ENCODE assay signal across 1 cellular context in genomic region chr22:38873469-38874411, GRCh38.
A peak's percentile ranks its signal among the peaks of the same experiment; 100 is the strongest.
TF ChIP-seq lines count a peak whose summit lies in the region.

No MANE protein-coding gene starts in this region.

TF ChIP-seq in HEK293, 187 proteins besides CTCF, POLR2A, EP300 and RAD21 (continued from another document):
- no peak for TF ChIP-seq MYNN (tag by site-specific recombination; IDR thresholded peaks at IDR 0.05; ENCODE audit: borderline replicate concordance)
- TF ChIP-seq KLF8 (tag by site-specific recombination; IDR thresholded peaks at IDR 0.05), result 0 out of 2 replicates have a peak, but pooled peaks have one; percentile 14
- no peak for TF ChIP-seq ZNF596 (tag by site-specific recombination; IDR thresholded peaks at IDR 0.05)
- TF ChIP-seq ZBTB10 (tag by site-specific recombination; IDR thresholded peaks at IDR 0.05), result no peak
- TF ChIP-seq ZNF311 (tag by site-specific recombination; IDR thresholded peaks at IDR 0.05; ENCODE audit: borderline replicate concordance), result no peak
- no peak for TF ChIP-seq BCL6B (tag by site-specific recombination; IDR thresholded peaks at IDR 0.05)
- no peak for TF ChIP-seq ZNF184 (tag by site-specific recombination; IDR thresholded peaks at IDR 0.05)
- no peak for TF ChIP-seq ZNF416 (tag by site-specific recombination; IDR thresholded peaks at IDR 0.05)
- TF ChIP-seq ZNF600 (tag by site-specific recombination; IDR thresholded peaks at IDR 0.05), result no peak
- no peak for TF ChIP-seq ZBTB20 (tag by site-specific recombination; IDR thresholded peaks at IDR 0.05)
- TF ChIP-seq GLI4 (tag by site-specific recombination; IDR thresholded peaks at IDR 0.05), result no peak
- TF ChIP-seq SCRT2 (tag by site-specific recombination; IDR thresholded peaks at IDR 0.05), result peak; percentile 98
- no peak for TF ChIP-seq ZNF549 (tag by site-specific recombination; IDR thresholded peaks at IDR 0.05)
- 0 out of 2 replicates have a peak, but pooled peaks have one; percentile 5 for TF ChIP-seq ZNF169 (tag by site-specific recombination; IDR thresholded peaks at IDR 0.05)
- no peak for TF ChIP-seq ZNF18 (tag by site-specific recombination; IDR thresholded peaks at IDR 0.05)
- TF ChIP-seq ZNF548 (tag by site-specific recombination; IDR thresholded peaks at IDR 0.05), result no peak
- TF ChIP-seq SCRT1 (tag by site-specific recombination; IDR thresholded peaks at IDR 0.05; ENCODE audit: borderline replicate concordance), result peak; percentile 96
- no peak for TF ChIP-seq ZNF223 (tag by site-specific recombination; IDR thresholded peaks at IDR 0.05)
- TF ChIP-seq ZNF747 (tag by site-specific recombination; IDR thresholded peaks at IDR 0.05), result no peak
- 0 out of 2 replicates have a peak, but pooled peaks have one; percentile 2 for TF ChIP-seq ZBTB17 (tag by site-specific recombination; IDR thresholded peaks at IDR 0.05)
- TF ChIP-seq ZNF449 (tag by site-specific recombination; IDR thresholded peaks at IDR 0.05), result no peak
- no peak for TF ChIP-seq ZNF114 (tag by site-specific recombination; IDR thresholded peaks at IDR 0.05)
- no peak for TF ChIP-seq PRDM10 (tag by site-specific recombination; IDR thresholded peaks at IDR 0.05)
- no peak for TF ChIP-seq INSM2 (tag by site-specific recombination; IDR thresholded peaks at IDR 0.05)
- TF ChIP-seq KLF10 (tag by site-specific recombination; IDR thresholded peaks at IDR 0.05), result no peak
- no peak for TF ChIP-seq ZBTB26 (tag by site-specific recombination; optimal IDR thresholded peaks at IDR 0.05)
- no peak for TF ChIP-seq ATF2 (tag by site-specific recombination; IDR thresholded peaks at IDR 0.05; ENCODE audit: low read depth)
- TF ChIP-seq ZNF580 (tag by site-specific recombination; IDR thresholded peaks at IDR 0.05), result no peak
- no peak for TF ChIP-seq ZNF529 (tag by site-specific recombination; IDR thresholded peaks at IDR 0.05; ENCODE audit: insufficient replicate concordance)
- TF ChIP-seq ZNF488 (tag by site-specific recombination; IDR thresholded peaks at IDR 0.05), result no peak
- TF ChIP-seq YY2 (tag by site-specific recombination; IDR thresholded peaks at IDR 0.05), result no peak
- TF ChIP-seq GFI1B (tag by site-specific recombination; IDR thresholded peaks at IDR 0.05), result no peak
- TF ChIP-seq ZNF530 (tag by site-specific recombination; IDR thresholded peaks at IDR 0.05; ENCODE audit: low read depth), result no peak
